Comparison of ENCODE assay signal across 1 cellular context in genomic region chr20:23547613-23548012, GRCh38.
TF ChIP-seq lines count a peak whose summit lies in the region.

No MANE protein-coding gene starts in this region.

TF ChIP-seq in HepG2, 621 proteins besides CTCF, POLR2A, EP300 and RAD21:
- TF ChIP-seq NRL (CRISPR knock-in tag; IDR thresholded peaks at IDR 0.05; ENCODE audit: borderline replicate concordance): 0 out of 2 replicates have a peak, but pooled peaks have one; percentile 25
- peak; percentile 39; the same call in 1 of the 2 replicates for TF ChIP-seq ZNF891 (CRISPR knock-in tag; IDR thresholded peaks at IDR 0.05)
- no peak for TF ChIP-seq ZNF614 (CRISPR knock-in tag; IDR thresholded peaks at IDR 0.05; ENCODE audit: borderline replicate concordance)
